Comparison of ENCODE assay signal across 13 cellular contexts in the genomic region with DNA sequence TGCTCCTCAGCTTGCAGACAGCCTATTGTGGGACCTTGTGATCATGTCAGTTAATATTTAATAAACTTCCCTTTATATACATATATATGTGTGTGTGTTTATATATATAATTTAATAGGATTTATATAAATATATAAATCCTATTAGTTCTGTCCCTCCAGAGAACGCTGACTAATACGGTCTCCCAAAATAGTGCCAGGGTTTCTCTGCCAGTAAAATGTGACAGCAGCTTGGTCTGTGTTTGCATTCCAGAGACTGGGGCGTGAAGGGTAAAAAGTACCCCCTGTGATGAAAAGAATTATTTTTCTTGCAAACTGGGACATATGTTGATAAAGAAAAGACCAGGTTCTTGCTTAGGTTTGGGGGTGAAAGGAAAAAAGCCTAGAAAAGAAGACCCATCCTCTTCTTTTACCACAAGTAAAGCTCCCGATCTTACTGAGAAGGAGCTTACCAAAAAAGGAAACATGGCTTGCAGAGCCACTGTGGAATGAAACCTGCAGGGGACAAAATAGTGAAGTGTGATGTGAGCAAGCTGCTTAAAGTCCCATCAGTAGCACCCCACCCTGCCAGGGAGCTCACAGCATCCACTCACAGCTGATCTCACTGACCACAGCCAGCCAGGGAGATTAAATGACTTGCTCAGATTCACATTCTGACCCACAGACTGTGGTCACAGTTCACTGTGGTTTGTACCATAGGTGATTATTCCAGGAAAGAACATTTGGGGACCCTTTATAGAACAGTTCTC.
A peak's percentile ranks its signal among the peaks of the same experiment; 100 is the strongest.
DNase-seq lines count a peak whose midpoint lies in the region; ATAC-seq and TF ChIP-seq lines count a peak whose summit lies in the region.
"Had no signal": no experiment of that assay in that cellular context is flagged by ENCODE, and none has a peak within 500 bp of the region (broad histone marks: within the 10 kb centered on the region; RNA-seq: fewer than 3 reads in every experiment).

No MANE protein-coding gene starts in this region.

- H3K27ac ChIP-seq in mesodermal cell (ENCODE audit: low read depth, low read length, severe bottlenecking), result peak overlapping the region; percentile 55

- TF ChIP-seq CTCF in GM12864 (IDR thresholded peaks at IDR 0.05; ENCODE audit: low read depth, low read length, missing control alignments) (no peak), brain (conservative IDR thresholded peaks at IDR 0.05) (no peak)

- H3K4me1 Mint-ChIP-seq in brain (peaks cover 21% of the 10 kb centered on the region), immature natural killer cell (no peaks in the 10 kb centered on the region), T-helper 17 cell (no peaks in the 10 kb centered on the region)
- H3K4me1 Mint-ChIP-seq: CD4-positive, alpha-beta memory T cell had no signal

- peak overlapping the region; percentile 2 to 76 (median 42) for H3K27ac Mint-ChIP-seq in brain
- no peak overlapping the region for H3K27ac Mint-ChIP-seq in immature natural killer cell
- no peak overlapping the region for H3K27ac Mint-ChIP-seq in T-helper 17 cell
- H3K27ac Mint-ChIP-seq: CD4-positive, alpha-beta memory T cell had no signal

- no peak overlapping the region for H3K4me3 ChIP-seq in GM12864 (ENCODE audit: low read depth, low read length)
- H3K4me3 ChIP-seq in mesodermal cell (ENCODE audit: extremely low read depth, insufficient read depth, low read length, poor library complexity, severe bottlenecking), result no peak overlapping the region

- ATAC-seq in HG02798 (IDR thresholded peaks at IDR 0.05; ENCODE audit: poor library complexity, unreplicated experiment) (peak; percentile 59), T-helper 17 cell (no peak)
- ATAC-seq: Panc1 had no signal

- H3K9me3 ChIP-seq in mesodermal cell (ENCODE audit: control insufficient read depth, low read length), result no peaks in the 10 kb centered on the region
- no peaks in the 10 kb centered on the region for H3K9me3 ChIP-seq in T-helper 17 cell (ENCODE audit: control insufficient read depth, low read length, poor library complexity, severe bottlenecking)

- peaks cover 0 to 2% (median 0%) of the 10 kb centered on the region in 5 experiments for H3K9me3 Mint-ChIP-seq in brain
- H3K9me3 Mint-ChIP-seq in immature natural killer cell, result peaks cover 0 to 3% (median 0%) of the 10 kb centered on the region in 6 donors
- H3K9me3 Mint-ChIP-seq: CD4-positive, alpha-beta memory T cell had no signal

- WGBS in mesodermal cell (ENCODE audit: insufficient coverage in 2 of 2), 2 experiments, result 85 to 93% methylated on average over 3 of the region's 4 CpGs

- H3K27me3 Mint-ChIP-seq in brain (no peaks in the 10 kb centered on the region), immature natural killer cell (ENCODE audit: low read depth in 3 of 3) (peaks cover 0 to 5% (median 2%) of the 10 kb centered on the region in 3 donors), T-helper 17 cell (peaks cover 10% of the 10 kb centered on the region)

- DNase-seq in GM12864 (ENCODE audit: low read depth) (peak; percentile 13), immature natural killer cell (no peak), DMS53 (lab: John Stamatoyannopoulos, UW) (no peak), cerebellum (ENCODE audit: low spot score) (no peak), T-helper 17 cell (no peak)
- DNase-seq: activated CD8-positive, alpha-beta memory T cell treated with anti-CD3 and anti-CD28 coated beads for 24 hours; CD4-positive, alpha-beta memory T cell; central memory CD4-positive, alpha-beta T cell; NCI-H1105 had no signal

- peaks cover 16% of the 10 kb centered on the region for H3K4me1 ChIP-seq in mesodermal cell (ENCODE audit: control insufficient read depth, insufficient read depth, low read length, poor library complexity, severe bottlenecking)

- no peak overlapping the region for H3K4me3 Mint-ChIP-seq in brain
- no peak overlapping the region for H3K4me3 Mint-ChIP-seq in immature natural killer cell
- no peak overlapping the region for H3K4me3 Mint-ChIP-seq in T-helper 17 cell
- H3K4me3 Mint-ChIP-seq: CD4-positive, alpha-beta memory T cell had no signal

- no peaks in the 10 kb centered on the region for H3K36me3 ChIP-seq in mesodermal cell (ENCODE audit: control insufficient read depth, insufficient read depth, low read length)

- H3K36me3 Mint-ChIP-seq in brain (no peaks in the 10 kb centered on the region), immature natural killer cell (no peaks in the 10 kb centered on the region), T-helper 17 cell (ENCODE audit: low read depth) (no peaks in the 10 kb centered on the region)
- H3K36me3 Mint-ChIP-seq: CD4-positive, alpha-beta memory T cell had no signal

Comparison
In these comparisons a context has a peak if more than half of its experiments do, and no peak if none do; other contexts are left out.
1. H3K27ac Mint-ChIP-seq: peak in brain (5 of 5); none in immature natural killer cell (0 of 6) and T-helper 17 cell (single experiment).